ENCODE assay signal across 13 cellular contexts in genomic region chr6:15776458-15776980, GRCh38.
DNase-seq lines count a peak whose midpoint lies in the region; ATAC-seq and TF ChIP-seq lines count a peak whose summit lies in the region.
"Had no signal": no experiment of that assay in that cellular context is flagged by ENCODE, and none has a peak within 500 bp of the region (broad histone marks: within the 10 kb centered on the region; RNA-seq: fewer than 3 reads in every experiment).

No MANE protein-coding gene starts in this region.

- H3K27ac Mint-ChIP-seq in activated naive CD8-positive, alpha-beta T cell treated with anti-CD3 and anti-CD28 coated beads for 36 hours: peak overlapping the region; percentile 77
- peak overlapping the region; percentile 3 to 90 for H3K27ac Mint-ChIP-seq in stimulated activated naive CD8-positive, alpha-beta T cell treated with anti-CD3 and anti-CD28 coated beads, Interleukin-15, amount 100 ng/mL, for 72 hours
- H3K27ac Mint-ChIP-seq in endothelial cell (ENCODE audit: unreplicated experiment): no peak overlapping the region
- H3K27ac Mint-ChIP-seq: nephron had no signal

- no peaks in the 10 kb centered on the region for H3K4me1 ChIP-seq in gastroesophageal sphincter

- H3K27me3 ChIP-seq in gastroesophageal sphincter: no peaks in the 10 kb centered on the region

- TF ChIP-seq EP300 in gastroesophageal sphincter (IDR thresholded peaks at IDR 0.05): no peak

- no peaks in the 10 kb centered on the region for H3K36me3 Mint-ChIP-seq in activated naive CD8-positive, alpha-beta T cell treated with anti-CD3 and anti-CD28 coated beads for 36 hours
- H3K36me3 Mint-ChIP-seq in endothelial cell (ENCODE audit: low read depth, unreplicated experiment): no peaks in the 10 kb centered on the region

- WGBS in gastroesophageal sphincter (ENCODE audit: low coverage in 1 of 2), 2 donors: 90 to 94% methylated on average over 2 of the region's 2 CpGs

- no peak for TF ChIP-seq POLR2A in gastroesophageal sphincter (IDR thresholded peaks at IDR 0.05)

- no peaks in the 10 kb centered on the region for H3K9me3 ChIP-seq in gastroesophageal sphincter

- no peaks in the 10 kb centered on the region for H3K36me3 ChIP-seq in gastroesophageal sphincter

- peak; percentile 11 for DNase-seq in stimulated activated CD4-positive, alpha-beta T cell treated with anti-CD3 and anti-CD28 coated beads, Interleukin-12 subunit alpha, Interleukin-12 subunit beta, amount 100 ng/mL, for 4 hours
- DNase-seq in stimulated activated CD4-positive, alpha-beta T cell treated with anti-CD3 and anti-CD28 coated beads, Interleukin-4, amount 100 ng/mL, for 4 hours: no peak
- peak; percentile 18 for DNase-seq in activated naive CD8-positive, alpha-beta T cell treated with anti-CD3 and anti-CD28 coated beads for 36 hours
- peak; percentile 33 to 68 for DNase-seq in stimulated activated naive CD8-positive, alpha-beta T cell treated with anti-CD3 and anti-CD28 coated beads, Interleukin-15, amount 100 ng/mL, for 72 hours
- DNase-seq in endothelial cell (ENCODE audit: low spot score) (no peak), OCI-M1 (lab: John Stamatoyannopoulos, UW) (no peak)
- DNase-seq: AML-193, HCEC 1CT, NCI-H226 had no signal

- peaks cover 18% of the 10 kb centered on the region for H3K27me3 Mint-ChIP-seq in activated naive CD8-positive, alpha-beta T cell treated with anti-CD3 and anti-CD28 coated beads for 36 hours
- no peaks in the 10 kb centered on the region for H3K27me3 Mint-ChIP-seq in stimulated activated naive CD8-positive, alpha-beta T cell treated with anti-CD3 and anti-CD28 coated beads, Interleukin-15, amount 100 ng/mL, for 72 hours
- H3K27me3 Mint-ChIP-seq in endothelial cell (ENCODE audit: unreplicated experiment): no peaks in the 10 kb centered on the region

- H3K27ac ChIP-seq in gastroesophageal sphincter: no peak overlapping the region
- H3K27ac ChIP-seq: RWPE1 had no signal

- no peaks in the 10 kb centered on the region for H3K9me3 Mint-ChIP-seq in activated naive CD8-positive, alpha-beta T cell treated with anti-CD3 and anti-CD28 coated beads for 36 hours
- H3K9me3 Mint-ChIP-seq in stimulated activated naive CD8-positive, alpha-beta T cell treated with anti-CD3 and anti-CD28 coated beads, Interleukin-15, amount 100 ng/mL, for 72 hours: no peaks in the 10 kb centered on the region
- H3K9me3 Mint-ChIP-seq in endothelial cell (ENCODE audit: unreplicated experiment): no peaks in the 10 kb centered on the region
- H3K9me3 Mint-ChIP-seq: nephron had no signal

- H3K4me1 Mint-ChIP-seq in activated naive CD8-positive, alpha-beta T cell treated with anti-CD3 and anti-CD28 coated beads for 36 hours: peaks cover 21% of the 10 kb centered on the region
- peaks cover 30% of the 10 kb centered on the region for H3K4me1 Mint-ChIP-seq in stimulated activated naive CD8-positive, alpha-beta T cell treated with anti-CD3 and anti-CD28 coated beads, Interleukin-15, amount 100 ng/mL, for 72 hours
- H3K4me1 Mint-ChIP-seq in endothelial cell (ENCODE audit: unreplicated experiment): no peaks in the 10 kb centered on the region
- H3K4me1 Mint-ChIP-seq: nephron had no signal

- TF ChIP-seq CTCF in endothelial cell (IDR thresholded peaks at IDR 0.05; ENCODE audit: unreplicated experiment) (no peak), gastroesophageal sphincter (IDR thresholded peaks at IDR 0.05) (no peak)

- H3K4me3 ChIP-seq in gastroesophageal sphincter: no peak overlapping the region

- no peak overlapping the region for H3K4me3 Mint-ChIP-seq in activated naive CD8-positive, alpha-beta T cell treated with anti-CD3 and anti-CD28 coated beads for 36 hours
- H3K4me3 Mint-ChIP-seq in stimulated activated naive CD8-positive, alpha-beta T cell treated with anti-CD3 and anti-CD28 coated beads, Interleukin-15, amount 100 ng/mL, for 72 hours: peak overlapping the region; percentile 1 to 32
- no peak overlapping the region for H3K4me3 Mint-ChIP-seq in endothelial cell (ENCODE audit: unreplicated experiment)
- H3K4me3 Mint-ChIP-seq: nephron had no signal

- ATAC-seq in HG03175 (IDR thresholded peaks at IDR 0.05; ENCODE audit: unreplicated experiment) (peak; percentile 68), gastroesophageal sphincter (no peak)
- peak; percentile 93 for ATAC-seq in stimulated activated naive CD8-positive, alpha-beta T cell treated with anti-CD3 and anti-CD28 coated beads, Interleukin-15, amount 100 ng/mL, for 72 hours

Comparison
In these comparisons a context has a peak if more than half of its experiments do, and no peak if none do; other contexts are left out.
1. DNase-seq: peak in stimulated activated CD4-positive, alpha-beta T cell treated with anti-CD3 and anti-CD28 coated beads, Interleukin-12 subunit alpha, Interleukin-12 subunit beta, amount 100 ng/mL, for 4 hours (single experiment), activated naive CD8-positive, alpha-beta T cell treated with anti-CD3 and anti-CD28 coated beads for 36 hours (single experiment) and stimulated activated naive CD8-positive, alpha-beta T cell treated with anti-CD3 and anti-CD28 coated beads, Interleukin-15, amount 100 ng/mL, for 72 hours (2 of 2); none in stimulated activated CD4-positive, alpha-beta T cell treated with anti-CD3 and anti-CD28 coated beads, Interleukin-4, amount 100 ng/mL, for 4 hours (0 of 2), endothelial cell (single experiment) and OCI-M1 (single experiment).
2. H3K4me3 Mint-ChIP-seq: peak in stimulated activated naive CD8-positive, alpha-beta T cell treated with anti-CD3 and anti-CD28 coated beads, Interleukin-15, amount 100 ng/mL, for 72 hours (2 of 2); none in activated naive CD8-positive, alpha-beta T cell treated with anti-CD3 and anti-CD28 coated beads for 36 hours (single experiment) and endothelial cell (single experiment).